In genomic region chr2:118309201-118310015, GRCh38 we compare ENCODE assay signal across 8 cellular contexts.
DNase-seq lines count a peak whose midpoint lies in the region; ATAC-seq lines count a peak whose summit lies in the region.

No MANE protein-coding gene starts in this region.

- H3K4me1 ChIP-seq in right cardiac atrium (ENCODE audit: control insufficient read depth, insufficient read depth, low read length) (no peaks in the 10 kb centered on the region), skeletal muscle tissue (ENCODE audit: control insufficient read depth in 3 of 3, insufficient read depth in 3 of 3, low read length in 3 of 3) (peaks cover 4 to 11% (median 6%) of the 10 kb centered on the region in 3 donors)

- no peaks in the 10 kb centered on the region for H3K36me3 Mint-ChIP-seq in activated CD4-positive, alpha-beta memory T cell treated with anti-CD3 and anti-CD28 coated beads, Interleukin-2, amount 10 ng/mL, durations not matched to agents 7 days and 5 days (ENCODE audit: low read depth)

- POLR2A ChIA-PET in activated CD4-positive, alpha-beta memory T cell treated with anti-CD3 and anti-CD28 coated beads, Interleukin-2, amount 10 ng/mL, durations not matched to agents 7 days and 5 days (lab: Charles Lee), result no interaction called here

- H3K4me3 Mint-ChIP-seq in activated CD4-positive, alpha-beta memory T cell treated with anti-CD3 and anti-CD28 coated beads, Interleukin-2, amount 10 ng/mL, durations not matched to agents 7 days and 5 days, result peak overlapping the region; percentile 79

- DNase-seq in activated CD4-positive, alpha-beta memory T cell treated with anti-CD3 and anti-CD28 coated beads, Interleukin-2, amount 10 ng/mL, durations not matched to agents 7 days and 5 days, result no peak
- no peak for DNase-seq in right cardiac atrium
- DNase-seq in pons (ENCODE audit: low spot score), result no peak

- intact Hi-C loops in right cardiac atrium (cut with DNase I), result no loop called here

- peaks cover 5% of the 10 kb centered on the region for H3K4me1 Mint-ChIP-seq in activated CD4-positive, alpha-beta memory T cell treated with anti-CD3 and anti-CD28 coated beads, Interleukin-2, amount 10 ng/mL, durations not matched to agents 7 days and 5 days

- no peaks in the 10 kb centered on the region for H3K27me3 ChIP-seq in right cardiac atrium (ENCODE audit: control insufficient read depth, insufficient read depth)
- peaks cover 0 to 4% (median 4%) of the 10 kb centered on the region in 3 donors for H3K27me3 ChIP-seq in skeletal muscle tissue (ENCODE audit: control insufficient read depth in 3 of 3, insufficient read depth in 3 of 3, low read length in 3 of 3)

- H3K9me3 ChIP-seq in right cardiac atrium (ENCODE audit: control insufficient read depth, low read length), result no peaks in the 10 kb centered on the region
- H3K9me3 ChIP-seq in skeletal muscle tissue (ENCODE audit: control insufficient read depth in 3 of 3, low read length in 3 of 3), result no peaks in the 10 kb centered on the region

- peak overlapping the region; percentile 39 to 80 (median 76) for H3K9ac ChIP-seq in skeletal muscle tissue (ENCODE audit: low read depth in 1 of 3, low read length in 3 of 3)

- ATAC-seq in GM19395 (IDR thresholded peaks at IDR 0.05; ENCODE audit: unreplicated experiment), result peak; percentile 31
- ATAC-seq in right cardiac atrium, result no peak
- no peak for ATAC-seq in HG02642 (IDR thresholded peaks at IDR 0.05; ENCODE audit: poor library complexity, unreplicated experiment)
- ATAC-seq in HG02870 (IDR thresholded peaks at IDR 0.05; ENCODE audit: unreplicated experiment), result no peak
- no peak for ATAC-seq in HG02571 (IDR thresholded peaks at IDR 0.05; ENCODE audit: unreplicated experiment)

- CTCF ChIA-PET in activated CD4-positive, alpha-beta memory T cell treated with anti-CD3 and anti-CD28 coated beads, Interleukin-2, amount 10 ng/mL, durations not matched to agents 7 days and 5 days (lab: Charles Lee), result no interaction called here

- peaks cover 6% of the 10 kb centered on the region for H3K27me3 Mint-ChIP-seq in activated CD4-positive, alpha-beta memory T cell treated with anti-CD3 and anti-CD28 coated beads, Interleukin-2, amount 10 ng/mL, durations not matched to agents 7 days and 5 days

- peak overlapping the region; percentile 89 for H3K27ac Mint-ChIP-seq in activated CD4-positive, alpha-beta memory T cell treated with anti-CD3 and anti-CD28 coated beads, Interleukin-2, amount 10 ng/mL, durations not matched to agents 7 days and 5 days

- no peaks in the 10 kb centered on the region for H3K36me3 ChIP-seq in skeletal muscle tissue (ENCODE audit: control insufficient read depth in 3 of 3, insufficient read depth in 3 of 3, low read length in 3 of 3)

- no peaks in the 10 kb centered on the region for H3K9me3 Mint-ChIP-seq in activated CD4-positive, alpha-beta memory T cell treated with anti-CD3 and anti-CD28 coated beads, Interleukin-2, amount 10 ng/mL, durations not matched to agents 7 days and 5 days

- H3K27ac ChIP-seq in right cardiac atrium (ENCODE audit: low read length), result no peak overlapping the region
- peak overlapping the region; percentile 79 for H3K27ac ChIP-seq in skeletal muscle tissue (ENCODE audit: low read depth, low read length)

- peak overlapping the region; percentile 91 for H3K4me3 ChIP-seq in right cardiac atrium (ENCODE audit: low read length)
- peak overlapping the region; percentile 44 to 77 (median 74) for H3K4me3 ChIP-seq in skeletal muscle tissue (ENCODE audit: low read length in 3 of 3)

- 53% methylated on average over 23 of the region's 23 CpGs for WGBS in right cardiac atrium
